In the genomic region with DNA sequence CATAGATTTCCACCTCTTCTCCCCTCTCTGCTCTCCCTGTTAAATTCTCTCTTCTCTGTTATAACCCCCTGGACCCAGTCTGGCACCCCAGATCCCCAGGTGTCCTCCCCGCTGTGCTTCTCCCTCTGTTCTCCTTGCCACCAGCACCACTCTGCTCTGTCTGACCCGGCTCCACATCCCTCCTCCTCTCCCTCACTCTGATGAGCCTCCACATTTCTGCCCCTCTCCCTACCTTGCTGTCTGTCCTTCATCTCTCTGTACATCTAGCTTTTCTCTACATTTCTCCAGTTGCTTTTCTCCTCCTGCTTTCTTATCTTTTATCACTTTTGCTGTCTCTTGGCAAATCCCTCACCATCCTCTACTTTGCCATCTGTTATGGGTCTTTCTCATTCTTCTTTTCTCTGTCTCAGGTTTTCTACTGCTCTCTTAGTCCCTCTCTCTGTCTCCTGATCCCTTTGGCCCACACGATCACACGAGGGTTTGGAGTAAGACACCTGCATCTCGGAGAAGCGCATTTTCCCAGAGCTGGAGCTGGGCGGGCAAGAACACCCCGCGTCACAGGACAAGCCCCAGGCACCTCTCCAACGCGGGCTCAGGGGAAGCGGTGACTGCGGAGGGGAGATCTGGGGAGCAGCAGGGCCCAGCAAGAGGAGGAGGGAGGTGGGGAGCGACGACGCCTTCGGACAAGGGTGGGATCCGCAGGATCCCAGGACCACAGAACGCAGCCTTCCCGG, we compare ENCODE assay signal across 8 cellular contexts. TPM values are rescaled to one million over a fixed set of nuclear protein-coding genes. Genes with fewer than 3 reads are reported as not detected.
A peak's percentile ranks its signal among the peaks of the same experiment; 100 is the strongest.
DNase-seq lines count a peak whose midpoint lies in the region; ATAC-seq, FAIRE-seq and TF ChIP-seq lines count a peak whose summit lies in the region.
"Not testable (repeated sequence)": the region's sequence is repeated elsewhere in the genome, so short reads cannot be mapped to it uniquely, and the experiment has no call there.

No MANE protein-coding gene starts in this region.

- H3K9ac ChIP-seq in kidney (ENCODE audit: low read length in 2 of 2): peak overlapping the region in 1 of 2 donors; percentile 73

- H3K9me3 ChIP-seq in kidney (ENCODE audit: control insufficient read depth in 1 of 2, low read length in 2 of 2); psoas muscle; vagina: not testable (repeated sequence)

- 2 to 5% (median 3%) methylated on average over 12 to 19 of the region's 20 CpGs for WGBS in psoas muscle, 3 donors

- intact Hi-C loops in kidney (cut with DNase I); vagina (cut with DNase I): not testable (repeated sequence)
- intact Hi-C loops in psoas muscle (cut with DNase I): loop anchor here in 1 of 2 donors (5.0 kb wide), 1 partner anchor 37 kb away; a partner anchor contains a TSS

- H3K4me3 ChIP-seq in kidney (ENCODE audit: low read length in 2 of 2) (peak overlapping the region; percentile 75 to 82), psoas muscle (peak overlapping the region; percentile 77), vagina (peak overlapping the region; percentile 64 to 69)

- H3K36me3 ChIP-seq in kidney (ENCODE audit: control insufficient read depth in 1 of 2, insufficient read depth in 2 of 2, low read length in 2 of 2); psoas muscle (ENCODE audit: insufficient read depth in 1 of 2, low read depth in 1 of 2): not testable (repeated sequence)
- peaks cover 0 to 21% of the 10 kb centered on the region in 2 donors for H3K36me3 ChIP-seq in vagina

- H3K27ac ChIP-seq in kidney (ENCODE audit: low read depth in 2 of 2, low read length in 2 of 2): not testable (repeated sequence)
- H3K27ac ChIP-seq in psoas muscle (peak overlapping the region; percentile 58), vagina (peak overlapping the region; percentile 46)

- H3K4me1 ChIP-seq in kidney (ENCODE audit: control insufficient read depth in 1 of 2, insufficient read depth in 1 of 2, low read depth in 1 of 2, low read length in 2 of 2); psoas muscle; vagina: not testable (repeated sequence)

- not testable (repeated sequence) for TF ChIP-seq CTCF in kidney (IDR thresholded peaks at IDR 0.05; ENCODE audit: borderline replicate concordance, extremely low read depth, insufficient read depth); psoas muscle (IDR thresholded peaks at IDR 0.05); vagina (IDR thresholded peaks at IDR 0.05)

- not testable (repeated sequence) for FAIRE-seq in kidney (lab: Jason Lieb, UNC)

- H3K27me3 ChIP-seq in psoas muscle (ENCODE audit: insufficient read depth in 3 of 3, low read length in 2 of 3); vagina: not testable (repeated sequence)

- not testable (repeated sequence) for TF ChIP-seq POLR2A in vagina (IDR thresholded peaks at IDR 0.05)

- peak; percentile 48 for DNase-seq in NCI-H69 (lab: John Stamatoyannopoulos, UW)
- DNase-seq in activated CD8-positive, alpha-beta memory T cell treated with anti-CD3 and anti-CD28 coated beads for 24 hours: peak; percentile 63
- peak; percentile 50 for DNase-seq in ecto neural progenitor cell (ENCODE audit: low spot score)
- DNase-seq in kidney: peak; percentile 80
- peak; percentile 53 to 55 for DNase-seq in psoas muscle
- not testable (repeated sequence) for DNase-seq in vagina (ENCODE audit: extremely low spot score in 2 of 2)

- peak; percentile 46 for ATAC-seq in GM18502 (IDR thresholded peaks at IDR 0.05; ENCODE audit: poor library complexity, unreplicated experiment)
- peak; percentile 31 for ATAC-seq in HG02885 (IDR thresholded peaks at IDR 0.05; ENCODE audit: poor library complexity, unreplicated experiment)
- peak; percentile 28 to 65 (median 52) for ATAC-seq in psoas muscle

RNA-seq across cellular contexts. Expression of a gene that starts 0.8 kb away (rescaled TPM):
- total RNA-seq in kidney (20.0 TPM), psoas muscle (1 to 10 TPM; 2.4 to 8.1 (median 3.4) TPM), vagina (10.3 TPM)
- polyA plus RNA-seq in kidney (ENCODE audit: insufficient read depth, low read depth, low replicate concordance) (10.0 TPM), psoas muscle (1 to 10 TPM in 2 of 3 donors, under 1 TPM in 1; 0.52 to 7.8 (median 2.8) TPM)

RNA-seq across cellular contexts. Expression of a gene that starts 34.0 kb away (rescaled TPM):
- 9.4 TPM for total RNA-seq in kidney
- 4.1 TPM for polyA plus RNA-seq in kidney (ENCODE audit: insufficient read depth, low read depth, low replicate concordance)
- total RNA-seq in psoas muscle: 1 to 10 TPM in 3 of 4 donors, under 1 TPM in 1; 0.71 to 2.4 (median 2.0) TPM
- polyA plus RNA-seq in psoas muscle: 1 to 10 TPM in 2 of 3 donors, under 1 TPM in 1; 0.82 to 3.0 (median 1.5) TPM
- 13.0 TPM for total RNA-seq in vagina

RNA-seq across cellular contexts. Expression of a gene that starts 36.8 kb away (rescaled TPM):
- total RNA-seq in kidney (21.1 TPM), psoas muscle (1 to 10 TPM; 3.0 to 8.5 (median 5.2) TPM), vagina (21.6 TPM)
- polyA plus RNA-seq in kidney (ENCODE audit: insufficient read depth, low read depth, low replicate concordance) (10.2 TPM), psoas muscle (10 to 100 TPM in 1 of 3 donors, 1 to 10 TPM in 2; 3.2 to 11.4 (median 5.4) TPM)
